ENCODE assay signal across 8 cellular contexts in the genomic region with DNA sequence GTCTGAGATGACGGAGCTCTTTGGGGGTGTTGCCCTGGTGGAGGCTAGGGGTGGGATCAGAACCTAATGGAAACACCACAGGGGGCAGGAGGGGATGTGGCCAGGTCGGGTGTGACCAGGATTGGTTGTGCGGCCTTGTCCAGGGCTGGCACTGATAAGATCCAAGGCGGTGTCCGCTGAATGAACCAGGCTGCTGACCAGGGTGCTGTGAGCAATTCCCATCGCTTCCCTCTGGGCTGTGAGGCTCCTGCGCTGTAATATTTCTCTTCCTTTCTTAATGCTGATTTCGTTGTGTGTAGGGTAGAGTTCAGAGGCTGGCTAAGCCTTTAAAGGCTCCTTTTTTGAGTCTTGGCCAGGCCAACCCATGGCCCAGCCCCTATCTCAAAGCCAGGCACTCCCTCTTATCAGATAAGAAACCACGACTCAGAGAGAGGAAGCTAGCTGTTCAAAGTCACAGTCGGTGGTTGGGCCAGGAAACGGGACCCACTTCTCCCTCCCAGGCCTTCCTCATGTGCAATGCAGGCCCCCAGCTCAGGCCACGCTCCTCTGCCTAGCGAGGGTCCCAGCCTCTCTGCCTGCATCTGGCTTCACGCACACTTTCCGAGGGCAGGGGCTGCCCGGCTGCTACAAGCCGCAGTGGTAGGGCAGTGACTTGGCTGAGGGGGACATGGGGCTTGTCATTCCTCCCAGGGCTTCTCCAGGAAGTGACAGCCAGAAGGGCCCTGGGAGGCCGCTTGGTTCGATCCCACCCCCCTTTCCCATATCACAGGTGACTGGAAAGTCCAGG. TPM values are rescaled to one million over a fixed set of nuclear protein-coding genes. Genes with fewer than 3 reads are reported as not detected.
DNase-seq lines count a peak whose midpoint lies in the region; ATAC-seq, FAIRE-seq and TF ChIP-seq lines count a peak whose summit lies in the region.

No MANE protein-coding gene starts in this region.

- peak; percentile 90 for FAIRE-seq in endothelial cell of umbilical vein (lab: Jason Lieb, UNC)

- no peak for TF ChIP-seq CTCF in endothelial cell of umbilical vein (IDR thresholded peaks at IDR 0.05; ENCODE audit: extremely low read depth in 1 of 2, insufficient read depth in 1 of 2, low read depth in 1 of 2, low read length in 2 of 2)

- ATAC-seq in activated CD4-positive, alpha-beta T cell treated with anti-CD3 and anti-CD28 coated beads for 36 hours, result peak; percentile 84
- ATAC-seq in HG03095 (IDR thresholded peaks at IDR 0.05; ENCODE audit: unreplicated experiment), result no peak

- BruUV-seq in endothelial cell of umbilical vein (replicated peaks; lab: Mats Ljungman, UMichigan), result no TSS peak

- H3K27ac ChIP-seq in endothelial cell of umbilical vein (ENCODE audit: insufficient read depth, low read depth, low read length), result no peak overlapping the region

- peaks cover 4% of the 10 kb centered on the region for H3K27me3 Mint-ChIP-seq in activated CD4-positive, alpha-beta T cell treated with anti-CD3 and anti-CD28 coated beads for 36 hours

- no peaks in the 10 kb centered on the region for H3K36me3 ChIP-seq in endothelial cell of umbilical vein (ENCODE audit: control insufficient read depth in 2 of 2, extremely low read depth in 1 of 2, insufficient read depth in 2 of 2, low read length in 2 of 2)

- POLR2A ChIA-PET in activated CD4-positive, alpha-beta T cell treated with anti-CD3 and anti-CD28 coated beads for 36 hours (lab: Charles Lee), result interaction anchor here (0.6 kb wide), 2 partner anchors 19 to 599 kb away, joined by 3 to 4 read pairs; no protein-coding TSS in a partner anchor
- POLR2A ChIA-PET in endothelial cell of umbilical vein (lab: Charles Lee), result no interaction called here

- H3K4me2 ChIP-seq in endothelial cell of umbilical vein (ENCODE audit: insufficient read depth, low read length), result peak overlapping the region; percentile 23

- H3K79me2 ChIP-seq in endothelial cell of umbilical vein (ENCODE audit: control insufficient read depth, insufficient read depth, low read length), result no peaks in the 10 kb centered on the region

- peak overlapping the region; percentile 30 for H3K4me3 Mint-ChIP-seq in activated CD4-positive, alpha-beta T cell treated with anti-CD3 and anti-CD28 coated beads for 36 hours

- peaks cover 3% of the 10 kb centered on the region for H3K9me3 Mint-ChIP-seq in activated CD4-positive, alpha-beta T cell treated with anti-CD3 and anti-CD28 coated beads for 36 hours (ENCODE audit: low read depth)

- peak overlapping the region; percentile 90 for H3K27ac Mint-ChIP-seq in activated CD4-positive, alpha-beta T cell treated with anti-CD3 and anti-CD28 coated beads for 36 hours

- peaks cover 57% of the 10 kb centered on the region for H3K4me1 Mint-ChIP-seq in activated CD4-positive, alpha-beta T cell treated with anti-CD3 and anti-CD28 coated beads for 36 hours

- H3K9me1 ChIP-seq in endothelial cell of umbilical vein (replicated peaks; ENCODE audit: control insufficient read depth, extremely low read depth, insufficient read depth, low read length), result no peaks in the 10 kb centered on the region

- peak; percentile 92 for DNase-seq in Jurkat, Clone E6-1 (ENCODE audit: low read depth, low spot score)
- DNase-seq in activated CD4-positive, alpha-beta T cell treated with anti-CD3 and anti-CD28 coated beads for 36 hours, result peak; percentile 64
- DNase-seq in endothelial cell of umbilical vein (ENCODE audit: low read depth, low spot score) (peak; percentile 53), NCI-H82 (lab: John Stamatoyannopoulos, UW) (no peak), RPMI8226 (no peak), NCI-H524 treated with DMSO at 0.1 percent for 48 hours (lab: John Stamatoyannopoulos, UW) (no peak)
- DNase-seq in stimulated activated CD4-positive, alpha-beta T cell treated with anti-CD3 and anti-CD28 coated beads, Interleukin-4, amount 100 ng/mL, for 4 hours, result peak; percentile 29 to 41

- TF ChIP-seq POLR2A in endothelial cell of umbilical vein (IDR thresholded peaks at IDR 0.05; ENCODE audit: low read depth, low read length), result no peak

- H4K20me1 ChIP-seq in endothelial cell of umbilical vein (replicated peaks; ENCODE audit: control insufficient read depth, extremely low read depth, insufficient read depth, low read length), result no peaks in the 10 kb centered on the region

- no peak overlapping the region for H3K9ac ChIP-seq in endothelial cell of umbilical vein (replicated peaks; ENCODE audit: extremely low read depth, insufficient read depth, low read length)

- no peaks in the 10 kb centered on the region for H3K36me3 Mint-ChIP-seq in activated CD4-positive, alpha-beta T cell treated with anti-CD3 and anti-CD28 coated beads for 36 hours (ENCODE audit: low read depth)

- peak overlapping the region; percentile 30 for H2AFZ ChIP-seq in endothelial cell of umbilical vein (ENCODE audit: low read depth, low read length)

- dilution Hi-C loops in endothelial cell of umbilical vein (cut with MboI; ENCODE audit: extremely low pct_ligation_motif_present, low sequenced_read_pairs), result no loop called here

- H3K27me3 ChIP-seq in endothelial cell of umbilical vein (ENCODE audit: control insufficient read depth in 2 of 2, insufficient read depth in 2 of 2, low read length in 2 of 2), result no peaks in the 10 kb centered on the region

- H3K4me1 ChIP-seq in endothelial cell of umbilical vein (ENCODE audit: control insufficient read depth, extremely low read depth, insufficient read depth, low read length), result peaks cover 14% of the 10 kb centered on the region

- peak overlapping the region; percentile 35 for H3K4me3 ChIP-seq in Jurkat, Clone E6-1 (ENCODE audit: low read length)
- no peak overlapping the region for H3K4me3 ChIP-seq in endothelial cell of umbilical vein (replicated peaks in 1 of 3; ENCODE audit: insufficient read depth in 1 of 3, low read depth in 1 of 3, low read length in 3 of 3)

- intact Hi-C loops in activated CD4-positive, alpha-beta T cell treated with anti-CD3 and anti-CD28 coated beads for 36 hours (cut with DNase I, micrococcal nuclease), result no loop called here
- intact Hi-C loops in endothelial cell of umbilical vein (cut with micrococcal nuclease), result loop anchor here (2.0 kb wide), 1 partner anchor 24 kb away; no protein-coding TSS in a partner anchor

- H3K9me3 ChIP-seq in endothelial cell of umbilical vein (replicated peaks; ENCODE audit: control insufficient read depth, insufficient read depth, low read length), result no peaks in the 10 kb centered on the region

- CTCF ChIA-PET in activated CD4-positive, alpha-beta T cell treated with anti-CD3 and anti-CD28 coated beads for 36 hours (lab: Charles Lee), result no interaction called here
- CTCF ChIA-PET in endothelial cell of umbilical vein (lab: Charles Lee), result interaction anchor here (1.1 kb wide), 1 partner anchor 24 kb away, joined by 3 read pairs; no protein-coding TSS in a partner anchor

TF ChIP-seq in endothelial cell of umbilical vein, 7 proteins besides CTCF, POLR2A, EP300 and RAD21:
- TF ChIP-seq GATA2 (IDR thresholded peaks at IDR 0.05; ENCODE audit: insufficient read depth, insufficient read length, low read depth, low read length) (peak; percentile 93), POLR2AphosphoS5 (IDR thresholded peaks at IDR 0.05; ENCODE audit: insufficient read depth, low read depth, low read length) (no peak), MYC (IDR thresholded peaks at IDR 0.05; ENCODE audit: low read depth, low read length) (no peak)
TF ChIP-seq in endothelial cell of umbilical vein: peak in this region for 1.

RNA-seq across cellular contexts. Expression of gene FOSL2, which starts 26.0 kb away (rescaled TPM):
- polyA plus RNA-seq in Jurkat, Clone E6-1 (2012; ENCODE audit: insufficient read depth, insufficient read length), result 3.1 TPM
- total RNA-seq in activated CD4-positive, alpha-beta T cell treated with anti-CD3 and anti-CD28 coated beads for 36 hours, result 100 to 1,000 TPM; 135 to 225 TPM
- total RNA-seq in endothelial cell of umbilical vein, result 83.7 and 85.3 TPM in 2 replicates
- polyA plus RNA-seq in endothelial cell of umbilical vein, result 43.9 and 45.2 TPM in 2 replicates
- polyA plus RNA-seq in endothelial cell of umbilical vein (2011; cell fraction: cytosol; rRNA removed), result 36.0 and 46.5 TPM in 2 replicates
- 94.5 and 112 TPM in 2 replicates for polyA plus RNA-seq in endothelial cell of umbilical vein (2011; cell fraction: nucleus; rRNA removed)
- 45.7 and 56.4 TPM in 2 replicates for polyA plus RNA-seq in endothelial cell of umbilical vein (2012)
- polyA minus RNA-seq in endothelial cell of umbilical vein, result 94.9 and 98.0 TPM in 2 replicates
- 59.2 TPM for polyA minus RNA-seq in endothelial cell of umbilical vein (2011; cell fraction: cytosol; rRNA and poly(A)+ RNA removed)
- 84.0 and 105 TPM in 2 replicates for polyA minus RNA-seq in endothelial cell of umbilical vein (2011; cell fraction: nucleus; rRNA and poly(A)+ RNA removed)

Comparison
In these comparisons a context has a peak if more than half of its experiments do, and no peak if none do; other contexts are left out.
1. DNase-seq: peak in Jurkat, Clone E6-1 (single experiment), activated CD4-positive, alpha-beta T cell treated with anti-CD3 and anti-CD28 coated beads for 36 hours (single experiment), endothelial cell of umbilical vein (single experiment) and stimulated activated CD4-positive, alpha-beta T cell treated with anti-CD3 and anti-CD28 coated beads, Interleukin-4, amount 100 ng/mL, for 4 hours (2 of 2); none in NCI-H82 (single experiment), RPMI8226 (single experiment) and NCI-H524 treated with DMSO at 0.1 percent for 48 hours (single experiment).